In the genomic region with DNA sequence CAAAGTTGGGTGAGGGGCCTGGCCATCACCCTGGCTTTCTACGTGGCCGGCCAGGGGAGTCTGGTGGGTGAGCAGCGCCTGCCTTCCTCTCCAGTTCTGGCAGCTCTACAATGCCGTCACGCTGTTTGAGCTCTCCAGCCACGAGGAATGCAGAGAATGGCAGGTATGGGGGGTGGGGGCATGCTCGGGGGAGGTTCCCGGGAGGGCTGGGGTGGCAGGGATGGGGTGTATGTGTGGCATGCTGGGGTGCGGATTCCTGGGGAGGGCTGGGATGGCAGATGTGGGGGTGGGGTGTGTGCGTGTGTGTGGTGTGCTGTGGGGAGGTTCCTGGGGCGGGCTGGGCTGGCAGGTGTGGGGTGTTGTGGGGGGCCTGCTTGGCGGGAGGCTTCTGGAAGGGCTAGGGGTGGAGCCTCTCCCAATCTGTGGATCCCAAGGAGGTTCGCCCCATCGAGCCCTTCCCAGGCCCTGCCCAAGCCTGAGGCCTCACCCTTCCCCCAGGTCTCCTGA, we compare ENCODE assay signal across 17 cellular contexts. TPM values are rescaled to one million over a fixed set of nuclear protein-coding genes. Genes with fewer than 3 reads are reported as not detected.
DNase-seq lines count a peak whose midpoint lies in the region; ATAC-seq and TF ChIP-seq lines count a peak whose summit lies in the region.
"Had no signal": no experiment of that assay in that cellular context is flagged by ENCODE, and none has a peak within 500 bp of the region (broad histone marks: within the 10 kb centered on the region; RNA-seq: fewer than 3 reads in every experiment).

No MANE protein-coding gene starts in this region.

- no peak overlapping the region for H4K8ac ChIP-seq in mesenchymal stem cell (ENCODE audit: low read length)

- no peaks in the 10 kb centered on the region for H3K9me2 ChIP-seq in SK-N-SH

- H2BK120ac ChIP-seq in mesenchymal stem cell (ENCODE audit: low read depth, low read length), result no peak overlapping the region

- no peaks in the 10 kb centered on the region for H3K9me3 ChIP-seq in endodermal cell (ENCODE audit: control insufficient read depth, low read length)
- H3K9me3 ChIP-seq in mesenchymal stem cell (ENCODE audit: control insufficient read depth, low read length), result no peaks in the 10 kb centered on the region
- no peaks in the 10 kb centered on the region for H3K9me3 ChIP-seq in adrenal gland (replicated peaks in 1 of 3)
- H3K9me3 ChIP-seq in SK-N-SH, result no peaks in the 10 kb centered on the region

- H3K4me3 ChIP-seq in endodermal cell (ENCODE audit: low read length) (no peak overlapping the region), mesenchymal stem cell (ENCODE audit: insufficient read depth in 1 of 2, low read depth in 1 of 2, low read length in 2 of 2) (no peak overlapping the region), adrenal gland (no peak overlapping the region), SK-N-SH (ENCODE audit: low read depth in 2 of 2, low read length in 1 of 2) (no peak overlapping the region)

- no peak overlapping the region for H4K91ac ChIP-seq in mesenchymal stem cell (ENCODE audit: low read length)

- H3K4me1 ChIP-seq in endodermal cell (ENCODE audit: control insufficient read depth, insufficient read depth, low read length) (peaks cover 7% of the 10 kb centered on the region), mesenchymal stem cell (ENCODE audit: control insufficient read depth, insufficient read depth, low read depth, low read length) (peaks cover 44% of the 10 kb centered on the region), adrenal gland (replicated peaks in 1 of 2) (peaks cover 4 to 12% of the 10 kb centered on the region in 2 donors), SK-N-SH (ENCODE audit: control insufficient read depth in 1 of 2, insufficient read depth in 2 of 2, low read depth in 1 of 2, low read length in 1 of 2) (peaks cover 0 to 9% of the 10 kb centered on the region in 2 experiments; a peak in 1 of 4 replicates)

- no peak for TF ChIP-seq RAD21 in SK-N-SH (IDR thresholded peaks at IDR 0.05; ENCODE audit: low read length)

- no peaks in the 10 kb centered on the region for H3K79me2 ChIP-seq in SK-N-SH (ENCODE audit: insufficient read depth)

- CTCF ChIA-PET in SK-N-SH (lab: Yijun Ruan, JAX), result interaction anchor here (0.8 to 25.7 kb wide), 11 partner anchors 9 to 114 kb away, joined by 3 to 382 read pairs (median 4); partner anchors contain the start of genes PSMD9 and RHOF

- no peak overlapping the region for H3K4ac ChIP-seq in mesenchymal stem cell (ENCODE audit: low read depth in 1 of 2, low read length in 2 of 2)

- POLR2A ChIA-PET in SK-N-SH (lab: Yijun Ruan, JAX), result no interaction called here

- no peaks in the 10 kb centered on the region for H3K27me3 ChIP-seq in endodermal cell (ENCODE audit: control insufficient read depth, insufficient read depth, low read length, poor library complexity, severe bottlenecking)
- no peaks in the 10 kb centered on the region for H3K27me3 ChIP-seq in mesenchymal stem cell (ENCODE audit: control insufficient read depth in 1 of 2, insufficient read depth in 1 of 2, low read length in 2 of 2)
- no peaks in the 10 kb centered on the region for H3K27me3 ChIP-seq in adrenal gland
- no peaks in the 10 kb centered on the region for H3K27me3 ChIP-seq in SK-N-SH (ENCODE audit: insufficient read depth)

- in situ Hi-C loops in ACHN (cut with HindIII; ENCODE audit: low pct_ligation_motif_present, low pct_unique_long_range_greater_than_20kb, low sequenced_read_pairs), result no loop called here

- H3K36me3 ChIP-seq in endodermal cell (ENCODE audit: control insufficient read depth, insufficient read depth, low read length) (peaks cover 20% of the 10 kb centered on the region), mesenchymal stem cell (ENCODE audit: control insufficient read depth in 1 of 2, insufficient read depth in 2 of 2, low read depth in 1 of 2, low read length in 2 of 2) (peaks cover 0 to 40% of the 10 kb centered on the region in 2 experiments), adrenal gland (replicated peaks in 1 of 2) (no peaks in the 10 kb centered on the region), SK-N-SH (replicated peaks in 1 of 2; ENCODE audit: control insufficient read depth in 1 of 2, insufficient read depth in 2 of 2, low read length in 1 of 2) (peaks cover 0 to 3% of the 10 kb centered on the region in 2 experiments)

- H3K27me3 Mint-ChIP-seq in endodermal cell (ENCODE audit: insufficient read depth), result no peaks in the 10 kb centered on the region
- no peaks in the 10 kb centered on the region for H3K27me3 Mint-ChIP-seq in effector memory CD8-positive, alpha-beta T cell
- H3K27me3 Mint-ChIP-seq: activated naive CD8-positive, alpha-beta T cell treated with anti-CD3 and anti-CD28 coated beads, Interleukin-2, amount 10 ng/mL, durations not matched to agents 7 days and 5 days; central memory CD8-positive, alpha-beta T cell; naive thymus-derived CD8-positive, alpha-beta T cell had no signal

- H3K27ac ChIP-seq in endodermal cell (ENCODE audit: low read depth, low read length), result no peak overlapping the region
- H3K27ac ChIP-seq in mesenchymal stem cell (ENCODE audit: low read length, poor library complexity, severe bottlenecking), result peak overlapping the region; percentile 82
- H3K27ac ChIP-seq in adrenal gland, result no peak overlapping the region
- no peak overlapping the region for H3K27ac ChIP-seq in SK-N-SH (ENCODE audit: low read depth in 2 of 2, low read length in 1 of 2)

- H2AFZ ChIP-seq in mesenchymal stem cell (ENCODE audit: low read depth, low read length) (no peak overlapping the region), SK-N-SH (ENCODE audit: low read depth) (no peak overlapping the region)

- no peak overlapping the region for H3K4me3 Mint-ChIP-seq in endodermal cell
- no peak overlapping the region for H3K4me3 Mint-ChIP-seq in effector memory CD8-positive, alpha-beta T cell
- H3K4me3 Mint-ChIP-seq: activated naive CD8-positive, alpha-beta T cell treated with anti-CD3 and anti-CD28 coated beads, Interleukin-2, amount 10 ng/mL, durations not matched to agents 7 days and 5 days; central memory CD8-positive, alpha-beta T cell; naive thymus-derived CD8-positive, alpha-beta T cell had no signal

- H3K36me3 Mint-ChIP-seq in endodermal cell (ENCODE audit: low read depth), result peaks cover 10% of the 10 kb centered on the region
- peaks cover 66% of the 10 kb centered on the region for H3K36me3 Mint-ChIP-seq in effector memory CD8-positive, alpha-beta T cell (ENCODE audit: insufficient read depth)

- peak overlapping the region; percentile 68 for H2BK5ac ChIP-seq in mesenchymal stem cell (ENCODE audit: low read depth, low read length, poor library complexity, severe bottlenecking)

- peak overlapping the region; percentile 72 for H3K27ac Mint-ChIP-seq in endodermal cell
- peak overlapping the region in 1 of 2 donors; percentile 75 for H3K27ac Mint-ChIP-seq in effector memory CD8-positive, alpha-beta T cell
- H3K27ac Mint-ChIP-seq: activated naive CD8-positive, alpha-beta T cell treated with anti-CD3 and anti-CD28 coated beads, Interleukin-2, amount 10 ng/mL, durations not matched to agents 7 days and 5 days had no signal

- no peaks in the 10 kb centered on the region for H3K9me3 Mint-ChIP-seq in endodermal cell
- H3K9me3 Mint-ChIP-seq in effector memory CD8-positive, alpha-beta T cell, result no peaks in the 10 kb centered on the region
- H3K9me3 Mint-ChIP-seq: activated naive CD8-positive, alpha-beta T cell treated with anti-CD3 and anti-CD28 coated beads, Interleukin-2, amount 10 ng/mL, durations not matched to agents 7 days and 5 days; central memory CD8-positive, alpha-beta T cell; naive thymus-derived CD8-positive, alpha-beta T cell had no signal

- no peak for TF ChIP-seq POLR2A in adrenal gland (IDR thresholded peaks at IDR 0.05)

- no peak overlapping the region for H2BK12ac ChIP-seq in mesenchymal stem cell (ENCODE audit: low read length in 2 of 2)

- no peak for TF ChIP-seq EP300 in SK-N-SH (IDR thresholded peaks at IDR 0.05; ENCODE audit: borderline replicate concordance in 1 of 2, low read depth in 1 of 2, low read length in 1 of 2)

- H4K20me1 ChIP-seq in SK-N-SH (ENCODE audit: insufficient read depth), result no peaks in the 10 kb centered on the region

- intact Hi-C loops in adrenal gland (cut with DNase I), result loop anchor here in 1 of 2 donors (2.0 kb wide), 1 partner anchor 80 kb away; no protein-coding TSS in a partner anchor

- DNase-seq in ACHN, result peak; percentile 96
- peak; percentile 52 for DNase-seq in HT-29 (ENCODE audit: low spot score)
- peak; percentile 87 for DNase-seq in endodermal cell
- DNase-seq in mesenchymal stem cell, result no peak
- no peak for DNase-seq in effector memory CD8-positive, alpha-beta T cell
- no peak for DNase-seq in adrenal gland
- no peak for DNase-seq in effector CD8-positive, alpha-beta T cell (lab: John Stamatoyannopoulos, UW)
- DNase-seq in SK-N-SH, result no peak
- DNase-seq: activated CD4-positive, alpha-beta T cell treated with anti-CD3 and anti-CD28 coated beads for 4 hours; activated naive CD8-positive, alpha-beta T cell treated with anti-CD3 and anti-CD28 coated beads, Interleukin-2, amount 10 ng/mL, durations not matched to agents 7 days and 5 days; activated T-cell treated with anti-CD3 and anti-CD28 coated beads, Interleukin-2, amount 50 U/mL, for 1 hour; left colon; naive thymus-derived CD8-positive, alpha-beta T cell; NCI-H2081; NCI-H774; RPMI8226 had no signal

- H3K79me1 ChIP-seq in mesenchymal stem cell (replicated peaks; ENCODE audit: low read length, poor library complexity, severe bottlenecking), result peaks cover 3% of the 10 kb centered on the region

- TF ChIP-seq CTCF in endodermal cell (conservative IDR thresholded peaks at IDR 0.05) (no peak), adrenal gland (IDR thresholded peaks at IDR 0.05) (no peak), SK-N-SH (IDR thresholded peaks at IDR 0.05) (no peak)

- no peaks in the 10 kb centered on the region for H3F3A ChIP-seq in SK-N-SH (replicated peaks; ENCODE audit: insufficient read depth)

- H3K4me1 Mint-ChIP-seq in endodermal cell, result peaks cover 5% of the 10 kb centered on the region
- H3K4me1 Mint-ChIP-seq in effector memory CD8-positive, alpha-beta T cell (ENCODE audit: low read depth in 2 of 2), result peaks cover 8 to 9% of the 10 kb centered on the region in 2 donors

- H3K18ac ChIP-seq in mesenchymal stem cell (ENCODE audit: low read depth in 1 of 2, low read length in 2 of 2), result no peak overlapping the region

- no peak overlapping the region for H3K14ac ChIP-seq in mesenchymal stem cell (ENCODE audit: low read length in 2 of 2)

- H2AK5ac ChIP-seq in mesenchymal stem cell (ENCODE audit: low read length, severe bottlenecking), result peak overlapping the region; percentile 97

- 78 to 93% methylated on average over 2 to 12 of the region's 14 CpGs for WGBS in endodermal cell (ENCODE audit: insufficient coverage in 1 of 2, insufficient read length in 1 of 2), 2 experiments
- 83% methylated on average over 10 of the region's 14 CpGs for WGBS in mesenchymal stem cell
- 76 to 81% (median 79%) methylated on average over 3 to 14 of the region's 14 CpGs for WGBS in adrenal gland, 4 donors
- 96% methylated on average over 4 of the region's 14 CpGs for WGBS in SK-N-SH (ENCODE audit: low lambda C conversion rate)

- no peak overlapping the region for H2BK15ac ChIP-seq in mesenchymal stem cell (ENCODE audit: low read depth, poor library complexity, severe bottlenecking)

- ATAC-seq in effector memory CD8-positive, alpha-beta T cell (replicated peaks), result no peak
- ATAC-seq: left colon; naive thymus-derived CD8-positive, alpha-beta T cell had no signal

- H3K9ac ChIP-seq in endodermal cell (ENCODE audit: extremely low read depth, low read length, poor library complexity, severe bottlenecking) (no peak overlapping the region), mesenchymal stem cell (ENCODE audit: low read length) (no peak overlapping the region), SK-N-SH (no peak overlapping the region)

- H3K4me2 ChIP-seq in mesenchymal stem cell (ENCODE audit: low read length, poor library complexity, severe bottlenecking), result peak overlapping the region; percentile 24
- no peak overlapping the region for H3K4me2 ChIP-seq in SK-N-SH

- H3K23ac ChIP-seq in mesenchymal stem cell (ENCODE audit: low read length in 2 of 2), result no peak overlapping the region

RNA-seq across cellular contexts. Expression of gene RHOF, which starts 18.5 kb away (rescaled TPM):
- 35.1 and 37.2 TPM in 2 replicates for total RNA-seq in HT-29 (2014; rRNA removed; shearing (Covaris generic))
- total RNA-seq in endodermal cell (10 to 100 TPM; 31.0 to 35.6 TPM), adrenal gland (10 to 100 TPM in 7 of 8 donors, 1 to 10 TPM in 1; 7.7 to 49.5 (median 24.9) TPM)
- 24.1 TPM for polyA plus RNA-seq in endodermal cell (2013, experiment 1 of 2)
- polyA plus RNA-seq in endodermal cell (2013, experiment 2 of 2), result 19.1 TPM
- 15.0 TPM for polyA plus RNA-seq in mesenchymal stem cell (2013, experiment 1 of 2)
- polyA plus RNA-seq in mesenchymal stem cell (2013, experiment 2 of 2), result 14.2 TPM
- polyA plus RNA-seq in adrenal gland (10 to 100 TPM in 1 of 3 donors, 1 to 10 TPM in 2; 4.1 to 14.5 (median 9.3) TPM), SK-N-SH (2012; rRNA removed) (5.0 and 5.3 TPM in 2 replicates)
- polyA plus RNA-seq in SK-N-SH (2012; cell fraction: cytosol; rRNA removed), result 2.3 and 2.8 TPM in 2 replicates
- 19.5 and 20.2 TPM in 2 replicates for polyA plus RNA-seq in SK-N-SH (2012; cell fraction: nucleus; rRNA removed)

RNA-seq across cellular contexts. Expression of gene SETD1B, which starts 28.8 kb away (rescaled TPM):
- total RNA-seq in HT-29 (2014; rRNA removed; shearing (Covaris generic)), result 7.2 and 7.7 TPM in 2 replicates
- total RNA-seq in endodermal cell (10 to 100 TPM; 30.7 to 32.6 TPM), adrenal gland (10 to 100 TPM in 7 of 8 donors, 1 to 10 TPM in 1; 5.3 to 25.9 (median 13.6) TPM)
- polyA plus RNA-seq in endodermal cell (2013, experiment 1 of 2), result 10.6 TPM
- polyA plus RNA-seq in endodermal cell (2013, experiment 2 of 2), result 10.3 TPM
- 10.4 TPM for polyA plus RNA-seq in mesenchymal stem cell (2013, experiment 1 of 2)
- 9.3 TPM for polyA plus RNA-seq in mesenchymal stem cell (2013, experiment 2 of 2)
- polyA plus RNA-seq in adrenal gland (10 to 100 TPM in 1 of 3 donors, 1 to 10 TPM in 2; 5.0 to 27.3 (median 9.0) TPM), SK-N-SH (2012; rRNA removed) (1.2 and 2.0 TPM in 2 replicates)
- 1.5 and 1.8 TPM in 2 replicates for polyA plus RNA-seq in SK-N-SH (2012; cell fraction: cytosol; rRNA removed)
- polyA plus RNA-seq in SK-N-SH (2012; cell fraction: nucleus; rRNA removed), result 8.4 and 11.5 TPM in 2 replicates

Comparison
In these comparisons a context has a peak if more than half of its experiments do, and no peak if none do; other contexts are left out.
1. DNase-seq: peak in ACHN (single experiment), HT-29 (single experiment) and endodermal cell (single experiment); none in mesenchymal stem cell (single experiment), effector memory CD8-positive, alpha-beta T cell (0 of 3), adrenal gland (0 of 7), effector CD8-positive, alpha-beta T cell (single experiment) and SK-N-SH (single experiment).